Comparison of ENCODE assay signal across 9 cellular contexts in the genomic region with DNA sequence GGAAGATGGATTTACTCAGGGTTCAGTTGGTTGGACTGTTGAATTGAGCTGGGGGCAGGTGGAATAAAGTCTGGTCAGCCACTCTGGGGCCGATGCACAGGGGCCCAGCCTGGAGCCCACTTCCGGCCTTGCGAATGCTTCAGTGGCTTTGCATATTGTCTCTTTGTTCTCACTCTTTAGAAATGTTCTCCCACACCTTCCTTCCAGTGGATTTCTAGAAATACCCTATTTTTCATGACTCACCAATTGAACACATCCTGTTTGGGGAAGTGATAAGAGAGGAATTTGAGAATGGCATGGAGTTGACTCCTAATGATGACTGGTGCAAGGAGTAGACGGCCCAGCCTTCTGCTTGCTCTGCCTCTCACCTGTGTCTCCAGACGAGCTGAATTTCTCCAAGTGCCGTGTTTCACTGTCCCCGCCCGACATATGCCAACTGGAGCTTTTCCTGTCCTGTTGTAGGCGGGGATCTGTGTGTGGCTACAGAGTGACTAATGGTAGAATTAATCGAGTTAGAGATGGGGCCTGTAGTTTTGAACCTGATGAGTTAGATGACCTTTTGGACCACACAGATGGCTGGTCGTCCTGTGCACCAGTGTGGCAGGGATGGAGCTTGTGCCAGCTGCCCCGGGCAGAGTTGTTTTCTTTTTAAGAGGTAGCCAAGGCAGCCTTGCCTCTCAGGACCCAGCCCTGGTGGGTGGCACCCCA. TPM values are rescaled to one million over a fixed set of nuclear protein-coding genes. Genes with fewer than 3 reads are reported as not detected.
DNase-seq lines count a peak whose midpoint lies in the region; ATAC-seq and TF ChIP-seq lines count a peak whose summit lies in the region.
"Had no signal": no experiment of that assay in that cellular context is flagged by ENCODE, and none has a peak within 500 bp of the region (broad histone marks: within the 10 kb centered on the region; RNA-seq: fewer than 3 reads in every experiment).

No MANE protein-coding gene starts in this region.

- H3K4me3 ChIP-seq in fibroblast of the aortic adventitia (ENCODE audit: low read depth, low read length) = peak overlapping the region; percentile 22

- no peaks in the 10 kb centered on the region for H3K36me3 Mint-ChIP-seq in activated CD8-positive, alpha-beta T cell treated with anti-CD3 and anti-CD28 coated beads, Interleukin-2, amount 10 ng/mL, durations not matched to agents 7 days and 5 days (ENCODE audit: low read depth)

- no peak for TF ChIP-seq CTCF in fibroblast of the aortic adventitia (IDR thresholded peaks at IDR 0.05; ENCODE audit: insufficient read depth, low read length)

- H3K9me3 Mint-ChIP-seq in activated CD8-positive, alpha-beta T cell treated with anti-CD3 and anti-CD28 coated beads, Interleukin-2, amount 10 ng/mL, durations not matched to agents 7 days and 5 days (ENCODE audit: insufficient read depth) = no peaks in the 10 kb centered on the region
- H3K9me3 Mint-ChIP-seq: T-helper 1 cell treated with Interleukin-12 subunit alpha and Interleukin-12 subunit beta and Interleukin-4 antibody, amounts not matched to agents 30 μg/mL and 1 μg/mL, for 36 hours had no signal

- DNase-seq in G401 (ENCODE audit: low spot score) = peak; percentile 81
- DNase-seq in SKM-1 treated with dmso at 0.1 percent for 144 hours (lab: John Stamatoyannopoulos, UW; ENCODE audit: unreplicated experiment) = peak; percentile 28
- DNase-seq in fibroblast of the aortic adventitia (ENCODE audit: low read depth) = peak; percentile 91
- DNase-seq in pulmonary artery endothelial cell (ENCODE audit: low read depth, low spot score) = peak; percentile 90
- no peak for DNase-seq in middle frontal gyrus (ENCODE audit: extremely low spot score, low spot score)
- DNase-seq in NCI-H345 treated with DMSO at 0.1 percent for 48 hours (lab: John Stamatoyannopoulos, UW; ENCODE audit: unreplicated experiment) = no peak
- no peak for DNase-seq in stimulated activated naive CD4-positive, alpha-beta T cell (lab: John Stamatoyannopoulos, UW)
- DNase-seq in activated CD8-positive, alpha-beta T cell treated with anti-CD3 and anti-CD28 coated beads, Interleukin-2, amount 10 ng/mL, durations not matched to agents 7 days and 5 days = no peak

- ATAC-seq in activated CD8-positive, alpha-beta T cell treated with anti-CD3 and anti-CD28 coated beads, Interleukin-2, amount 10 ng/mL, durations not matched to agents 7 days and 5 days = no peak

- POLR2A ChIA-PET in activated CD8-positive, alpha-beta T cell treated with anti-CD3 and anti-CD28 coated beads, Interleukin-2, amount 10 ng/mL, durations not matched to agents 7 days and 5 days (lab: Charles Lee) = no interaction called here

- in situ Hi-C loops in G401 (cut with HindIII; ENCODE audit: low sequenced_read_pairs) = no loop called here

- H3K27me3 Mint-ChIP-seq in activated CD8-positive, alpha-beta T cell treated with anti-CD3 and anti-CD28 coated beads, Interleukin-2, amount 10 ng/mL, durations not matched to agents 7 days and 5 days (ENCODE audit: low read depth) = peaks cover 17% of the 10 kb centered on the region

- CTCF ChIA-PET in activated CD8-positive, alpha-beta T cell treated with anti-CD3 and anti-CD28 coated beads, Interleukin-2, amount 10 ng/mL, durations not matched to agents 7 days and 5 days (lab: Charles Lee) = no interaction called here

- H3K4me3 Mint-ChIP-seq in activated CD8-positive, alpha-beta T cell treated with anti-CD3 and anti-CD28 coated beads, Interleukin-2, amount 10 ng/mL, durations not matched to agents 7 days and 5 days = no peak overlapping the region
- H3K4me3 Mint-ChIP-seq: T-helper 1 cell treated with Interleukin-12 subunit alpha and Interleukin-12 subunit beta and Interleukin-4 antibody, amounts not matched to agents 30 μg/mL and 1 μg/mL, for 36 hours had no signal

- H3K4me1 Mint-ChIP-seq in activated CD8-positive, alpha-beta T cell treated with anti-CD3 and anti-CD28 coated beads, Interleukin-2, amount 10 ng/mL, durations not matched to agents 7 days and 5 days (ENCODE audit: low read depth) = peaks cover 6% of the 10 kb centered on the region

- H3K27ac Mint-ChIP-seq in activated CD8-positive, alpha-beta T cell treated with anti-CD3 and anti-CD28 coated beads, Interleukin-2, amount 10 ng/mL, durations not matched to agents 7 days and 5 days = no peak overlapping the region
- H3K27ac Mint-ChIP-seq: T-helper 1 cell treated with Interleukin-12 subunit alpha and Interleukin-12 subunit beta and Interleukin-4 antibody, amounts not matched to agents 30 μg/mL and 1 μg/mL, for 36 hours had no signal

RNA-seq across cellular contexts. Expression of a gene that starts 28.2 kb away (rescaled TPM):
- 5.5 and 7.1 TPM in 2 replicates for total RNA-seq in G401 (2014; rRNA removed; shearing (Covaris generic))
- 37.1 and 76.4 TPM in 2 replicates for total RNA-seq in fibroblast of the aortic adventitia (ENCODE audit: low replicate concordance)
- 44.0 and 49.9 TPM in 2 replicates for total RNA-seq in pulmonary artery endothelial cell
- not detected for total RNA-seq in activated CD8-positive, alpha-beta T cell treated with anti-CD3 and anti-CD28 coated beads, Interleukin-2, amount 10 ng/mL, durations not matched to agents 7 days and 5 days

Comparison
In these comparisons a context has a peak if more than half of its experiments do, and no peak if none do; other contexts are left out.
1. DNase-seq: peak in G401 (single experiment), SKM-1 treated with dmso at 0.1 percent for 144 hours (single experiment), fibroblast of the aortic adventitia (single experiment) and pulmonary artery endothelial cell (single experiment); none in middle frontal gyrus (single experiment), NCI-H345 treated with DMSO at 0.1 percent for 48 hours (single experiment), stimulated activated naive CD4-positive, alpha-beta T cell (0 of 6) and activated CD8-positive, alpha-beta T cell treated with anti-CD3 and anti-CD28 coated beads, Interleukin-2, amount 10 ng/mL, durations not matched to agents 7 days and 5 days (single experiment).